In the genomic region with DNA sequence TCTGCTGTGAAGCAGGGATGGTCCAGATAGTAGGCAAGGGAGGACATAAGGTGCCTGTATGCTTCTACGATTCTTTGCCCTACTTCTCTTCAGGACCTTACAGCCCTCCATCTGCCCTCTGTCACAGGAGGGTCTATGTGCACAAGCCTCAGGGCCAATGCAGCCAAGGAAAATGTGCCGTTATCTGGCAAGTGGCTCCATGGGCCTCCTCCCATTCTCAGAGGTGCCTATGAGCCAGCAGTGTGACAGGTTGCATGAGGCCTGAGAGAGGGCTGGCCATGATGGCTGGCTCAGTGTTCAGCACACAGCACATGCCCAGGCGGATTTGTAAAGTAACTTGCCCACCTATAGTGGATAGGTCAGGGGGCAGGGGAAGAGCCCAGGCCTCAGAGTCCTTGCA, we compare ENCODE assay signal across 18 cellular contexts. TPM values are rescaled to one million over a fixed set of nuclear protein-coding genes. Genes with fewer than 3 reads are reported as not detected.
"Had no signal": no experiment of that assay in that cellular context is flagged by ENCODE, and none has a peak within 500 bp of the region (broad histone marks: within the 10 kb centered on the region; RNA-seq: fewer than 3 reads in every experiment).

No MANE protein-coding gene starts in this region.

- H3K27me3 ChIP-seq: cardiac muscle cell, sigmoid colon, SJCRH30, upper lobe of left lung had no signal

- DNase-seq: activated CD8-positive, alpha-beta memory T cell treated with anti-CD3 and anti-CD28 coated beads, Interleukin-2, amount 50 U/mL, for 48 hours; activated effector memory CD4-positive, alpha-beta T cell treated with anti-CD3 and anti-CD28 coated beads, Interleukin-2, amount 50 U/mL, for 16 hours; activated T-cell treated with anti-CD3 and anti-CD28 coated beads, Interleukin-2, amount 50 U/mL, for 72 hours; dermis blood vessel endothelial cell; effector CD8-positive, alpha-beta T cell; foreskin melanocyte; sigmoid colon; SJCRH30; stimulated activated CD4-positive, alpha-beta T cell treated with anti-CD3 and anti-CD28 coated beads, Interleukin-15, amount 100 ng/mL, for 24 hours; stimulated activated naive B cell treated with anti-CD40 and anti-IgM and Interleukin-4, amounts not matched to agents 10 μg/mL and 1 μg/mL and 100 μg/mL, for 72 hours; T-helper 1 cell; upper lobe of left lung had no signal

- ATAC-seq: activated T-cell treated with anti-CD3 and anti-CD28 coated beads, Interleukin-2, amount 50 U/mL, for 72 hours; WTC11 had no signal

- H3K4me2 ChIP-seq: smooth muscle cell had no signal

- H3K27me3 Mint-ChIP-seq: memory B cell; stimulated activated naive B cell treated with anti-CD40 and anti-IgM and Interleukin-4, amounts not matched to agents 10 μg/mL and 1 μg/mL and 100 μg/mL, for 72 hours had no signal

- H3K27ac Mint-ChIP-seq: activated T-cell treated with anti-CD3 and anti-CD28 coated beads, Interleukin-2, amount 50 U/mL, for 72 hours; memory B cell; stimulated activated naive B cell treated with anti-CD40 and anti-IgM and Interleukin-4, amounts not matched to agents 10 μg/mL and 1 μg/mL and 100 μg/mL, for 72 hours; WTC11 had no signal

- H3K4me3 ChIP-seq: cardiac muscle cell, sigmoid colon, SJCRH30, smooth muscle cell, thoracic aorta, upper lobe of left lung had no signal

- H3K4me1 Mint-ChIP-seq: WTC11 had no signal

- H3K9me3 Mint-ChIP-seq: activated T-cell treated with anti-CD3 and anti-CD28 coated beads, Interleukin-2, amount 50 U/mL, for 72 hours; memory B cell; neural crest cell; stimulated activated naive B cell treated with anti-CD40 and anti-IgM and Interleukin-4, amounts not matched to agents 10 μg/mL and 1 μg/mL and 100 μg/mL, for 72 hours; WTC11 had no signal

- H3K4me3 Mint-ChIP-seq: activated T-cell treated with anti-CD3 and anti-CD28 coated beads, Interleukin-2, amount 50 U/mL, for 72 hours; memory B cell; neural crest cell; stimulated activated naive B cell treated with anti-CD40 and anti-IgM and Interleukin-4, amounts not matched to agents 10 μg/mL and 1 μg/mL and 100 μg/mL, for 72 hours; WTC11 had no signal

- H3K9me3 ChIP-seq: sigmoid colon, SJCRH30, thoracic aorta, upper lobe of left lung had no signal

- H3K4me1 ChIP-seq: sigmoid colon, SJCRH30 had no signal

- H3K36me3 ChIP-seq: SJCRH30 had no signal

- H3K27ac ChIP-seq: sigmoid colon, SJCRH30, thoracic aorta, upper lobe of left lung had no signal

RNA-seq across cellular contexts. Expression of a gene that starts 51.3 kb away (rescaled TPM):
- total RNA-seq: SJCRH30 had no signal
